In the genomic region with DNA sequence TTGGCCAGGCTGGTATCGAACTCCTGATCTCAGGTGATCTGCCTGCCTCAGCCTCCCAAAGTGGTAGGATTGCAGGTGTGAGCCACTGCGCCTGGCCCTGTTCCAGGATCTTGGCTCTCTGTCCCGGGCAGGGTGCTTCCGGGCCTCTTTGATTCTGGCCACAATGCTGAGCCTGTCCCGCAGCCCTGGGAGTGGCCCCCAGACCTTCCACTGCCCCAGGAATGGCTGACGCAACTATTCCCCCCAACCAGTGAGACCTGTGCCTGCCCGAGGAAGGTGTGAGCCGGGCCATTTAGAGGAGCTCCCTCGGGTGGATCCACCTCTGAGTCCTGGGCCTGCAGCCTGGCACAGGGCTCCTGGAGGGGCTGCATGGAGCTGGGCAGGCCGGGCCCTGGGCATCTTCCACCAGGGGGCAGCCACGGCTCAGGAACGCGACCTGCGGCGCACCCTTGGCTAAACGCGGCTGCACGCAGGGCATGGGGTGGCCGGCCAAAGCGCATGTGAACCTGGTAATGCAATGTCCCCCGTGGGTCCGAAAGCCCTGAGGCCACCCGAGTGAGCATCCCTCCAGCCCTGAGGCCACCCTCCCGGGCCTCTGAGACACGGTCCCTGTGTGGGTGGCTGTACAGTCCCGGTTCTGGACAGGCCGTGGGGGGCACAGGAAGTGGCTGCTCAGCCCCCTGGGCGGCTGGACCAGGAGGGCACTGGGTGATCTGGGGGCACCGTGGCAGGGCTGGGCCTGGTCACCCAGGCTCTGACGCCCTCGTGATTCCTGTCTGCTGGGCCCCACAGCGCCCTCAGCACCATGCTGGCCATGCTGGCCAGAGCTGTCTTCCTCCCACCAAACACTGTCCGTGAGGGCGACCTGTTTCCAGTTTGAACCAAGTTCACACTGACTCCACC, we compare ENCODE assay signal across 8 cellular contexts. TPM values are rescaled to one million over a fixed set of nuclear protein-coding genes. Genes with fewer than 3 reads are reported as not detected.
DNase-seq lines count a peak whose midpoint lies in the region; ATAC-seq and TF ChIP-seq lines count a peak whose summit lies in the region.

No MANE protein-coding gene starts in this region.

- no peaks in the 10 kb centered on the region for H3K9me3 Mint-ChIP-seq in progenitor cell of endocrine pancreas (ENCODE audit: low read depth)

- no peaks in the 10 kb centered on the region for H3K4me1 Mint-ChIP-seq in progenitor cell of endocrine pancreas (ENCODE audit: low read depth)

- H3K27me3 Mint-ChIP-seq in progenitor cell of endocrine pancreas, result no peaks in the 10 kb centered on the region

- no peak overlapping the region for H3K27ac Mint-ChIP-seq in progenitor cell of endocrine pancreas

- H3K4me3 Mint-ChIP-seq in progenitor cell of endocrine pancreas (ENCODE audit: low read depth), result no peak overlapping the region

- intact Hi-C loops in cardiac septum (cut with DNase I), result loop anchor here (2.0 to 5.0 kb wide), 2 partner anchors 17 to 231 kb away; no protein-coding TSS in a partner anchor

- no peaks in the 10 kb centered on the region for H3K9me3 ChIP-seq in MG63
- H3K9me3 ChIP-seq in upper lobe of left lung, result no peaks in the 10 kb centered on the region

- peak overlapping the region in 2 of 4 donors; percentile 23 to 63 for H3K27ac ChIP-seq in upper lobe of left lung

- 16 to 23% methylated on average over 5 to 20 of the region's 34 CpGs for WGBS in upper lobe of left lung, 2 donors

- no peaks in the 10 kb centered on the region for H3K27me3 ChIP-seq in MG63
- no peaks in the 10 kb centered on the region for H3K27me3 ChIP-seq in upper lobe of left lung

- H3K36me3 ChIP-seq in MG63 (no peaks in the 10 kb centered on the region), upper lobe of left lung (peaks cover 0 to 4% (median 0%) of the 10 kb centered on the region in 4 donors)

- DNase-seq in DMS53 treated with DMSO at 0.1 percent for 48 hours (lab: John Stamatoyannopoulos, UW; ENCODE audit: unreplicated experiment), result peak; percentile 82
- peak; percentile 79 for DNase-seq in MG63
- peak; percentile 89 for DNase-seq in SW480 (ENCODE audit: low spot score)
- DNase-seq in activated naive CD8-positive, alpha-beta T cell treated with anti-CD3 and anti-CD28 coated beads, Interleukin-2, amount 50 U/mL, for 16 hours (ENCODE audit: low read depth, low spot score), result peak; percentile 69
- DNase-seq in cardiac septum (ENCODE audit: low spot score), result peak; percentile 92
- DNase-seq in progenitor cell of endocrine pancreas (ENCODE audit: low spot score, unreplicated experiment), result peak; percentile 77
- peak; percentile 90 to 95 for DNase-seq in upper lobe of left lung

- H3K4me3 ChIP-seq in MG63, result no peak overlapping the region
- H3K4me3 ChIP-seq in upper lobe of left lung, result peak overlapping the region in 3 of 4 donors; percentile 32 to 47 (median 44)

- H3K36me3 Mint-ChIP-seq in progenitor cell of endocrine pancreas (ENCODE audit: insufficient read depth), result no peaks in the 10 kb centered on the region

- TF ChIP-seq CTCF in progenitor cell of endocrine pancreas (IDR thresholded peaks at IDR 0.05; ENCODE audit: unreplicated experiment) (peak; percentile 94), upper lobe of left lung (IDR thresholded peaks at IDR 0.05) (peak; percentile 84 to 96 (median 94))

- peak; percentile 79 for ATAC-seq in GM21786 (IDR thresholded peaks at IDR 0.05; ENCODE audit: unreplicated experiment)
- ATAC-seq in upper lobe of left lung (ENCODE audit: low FRiP score in 2 of 2), result peak; percentile 97

- TF ChIP-seq EP300 in upper lobe of left lung (IDR thresholded peaks at IDR 0.05), result no peak

- H3K4me1 ChIP-seq in upper lobe of left lung, result peaks cover 17 to 23% (median 20%) of the 10 kb centered on the region in 4 donors

- TF ChIP-seq POLR2A in upper lobe of left lung (IDR thresholded peaks at IDR 0.05), result no peak

RNA-seq across cellular contexts. Expression of gene GRIFIN, which starts 24.8 kb away (rescaled TPM):
- total RNA-seq in MG63 (2014; rRNA removed; shearing (Covaris generic); ENCODE audit: low replicate concordance), result not detected in 2 replicates
- total RNA-seq in cardiac septum (not detected), progenitor cell of endocrine pancreas (not detected in 2 replicates), upper lobe of left lung (not detected)

RNA-seq across cellular contexts. Expression of gene CHST12, which starts 48.0 kb away (rescaled TPM):
- total RNA-seq in MG63 (2014; rRNA removed; shearing (Covaris generic); ENCODE audit: low replicate concordance), result 6.2 and 25.5 TPM in 2 replicates
- 13.8 TPM for total RNA-seq in cardiac septum
- total RNA-seq in progenitor cell of endocrine pancreas, result 16.7 and 17.0 TPM in 2 replicates
- 10 to 100 TPM; 10.2 to 35.9 (median 27.8) TPM for total RNA-seq in upper lobe of left lung
